21 cellular contexts compared by ENCODE assay signal in the genomic region with DNA sequence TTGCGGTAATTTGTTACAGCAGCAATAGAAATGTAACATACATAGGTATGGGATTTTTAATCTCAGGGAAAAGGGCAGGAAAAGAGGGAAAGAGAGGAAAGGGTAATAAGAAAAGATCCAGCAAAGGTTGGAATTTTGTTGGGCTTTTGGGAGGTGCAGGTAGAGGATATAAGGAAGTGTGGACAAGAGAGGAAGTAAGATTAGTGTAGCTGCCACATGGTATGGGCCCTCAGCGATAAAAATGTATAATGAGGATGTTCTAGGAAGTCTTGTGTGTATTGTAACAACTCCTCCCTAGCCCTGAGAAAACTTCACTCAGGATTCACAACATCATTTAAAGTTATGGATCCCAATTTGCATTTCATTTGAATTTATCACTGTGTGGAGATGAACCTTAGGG. TPM values are rescaled to one million over a fixed set of nuclear protein-coding genes. Genes with fewer than 3 reads are reported as not detected.
"Had no signal": no experiment of that assay in that cellular context is flagged by ENCODE, and none has a peak within 500 bp of the region (broad histone marks: within the 10 kb centered on the region; RNA-seq: fewer than 3 reads in every experiment).

No MANE protein-coding gene starts in this region.

- H3K27ac Mint-ChIP-seq: activated CD8-positive, alpha-beta memory T cell treated with anti-CD3 and anti-CD28 coated beads, Interleukin-2, amount 10 ng/mL, durations not matched to agents 7 days and 5 days; activated naive CD8-positive, alpha-beta T cell treated with anti-CD3 and anti-CD28 coated beads for 36 hours; T-cell had no signal

- DNase-seq: activated CD4-positive, CD25-positive, alpha-beta regulatory T cell; activated CD8-positive, alpha-beta memory T cell treated with anti-CD3 and anti-CD28 coated beads, Interleukin-2, amount 10 ng/mL, durations not matched to agents 7 days and 5 days; activated naive CD8-positive, alpha-beta T cell treated with anti-CD3 and anti-CD28 coated beads for 36 hours; activated T-cell treated with anti-CD3 and anti-CD28 coated beads, Interleukin-2, amount 50 U/mL, for 4 hours; brain microvascular endothelial cell; Karpas-422; MM.1S; NCI-H1105 treated with DMSO at 0.1 percent for 48 hours; NCI-H1436 treated with DMSO at 0.1 percent for 48 hours; NCI-H187; NCI-H2081; NCI-H2227 treated with DMSO at 0.1 percent for 48 hours; NCI-H446 treated with DMSO at 0.1 percent for 48 hours; NCI-H524 treated with DMSO at 0.1 percent for 48 hours; NCI-H82; NK-92 treated with Interleukin-12 subunit alpha and Interleukin-12 subunit beta, amount 100 ng/mL, for 24 hours; SIG-M5; T-cell had no signal

- H3K27me3 Mint-ChIP-seq: T-cell had no signal

- H3K27ac ChIP-seq: brain microvascular endothelial cell, cardiac muscle cell, VCaP had no signal

- ATAC-seq: activated CD8-positive, alpha-beta memory T cell treated with anti-CD3 and anti-CD28 coated beads, Interleukin-2, amount 10 ng/mL, durations not matched to agents 7 days and 5 days; activated T-cell treated with anti-CD3 and anti-CD28 coated beads, Interleukin-2, amount 50 U/mL, for 4 hours; T-cell had no signal

- H3K4me3 Mint-ChIP-seq: activated CD8-positive, alpha-beta memory T cell treated with anti-CD3 and anti-CD28 coated beads, Interleukin-2, amount 10 ng/mL, durations not matched to agents 7 days and 5 days; activated naive CD8-positive, alpha-beta T cell treated with anti-CD3 and anti-CD28 coated beads for 36 hours; activated T-cell treated with anti-CD3 and anti-CD28 coated beads, Interleukin-2, amount 50 U/mL, for 4 hours; T-cell had no signal

- H3K9me3 Mint-ChIP-seq: activated naive CD8-positive, alpha-beta T cell treated with anti-CD3 and anti-CD28 coated beads for 36 hours; activated T-cell treated with anti-CD3 and anti-CD28 coated beads, Interleukin-2, amount 50 U/mL, for 4 hours; T-cell had no signal

- H3K36me3 Mint-ChIP-seq: activated CD8-positive, alpha-beta memory T cell treated with anti-CD3 and anti-CD28 coated beads, Interleukin-2, amount 10 ng/mL, durations not matched to agents 7 days and 5 days; activated naive CD8-positive, alpha-beta T cell treated with anti-CD3 and anti-CD28 coated beads for 36 hours; T-cell had no signal

- H3K27me3 ChIP-seq: brain microvascular endothelial cell, cardiac muscle cell had no signal

- H3K4me3 ChIP-seq: cardiac muscle cell had no signal

- H3K36me3 ChIP-seq: brain microvascular endothelial cell, cardiac muscle cell had no signal

- H3K4me1 Mint-ChIP-seq: activated naive CD8-positive, alpha-beta T cell treated with anti-CD3 and anti-CD28 coated beads for 36 hours had no signal

RNA-seq across cellular contexts. Expression of a gene that starts 2.8 kb away (rescaled TPM):
- total RNA-seq: activated naive CD8-positive, alpha-beta T cell treated with anti-CD3 and anti-CD28 coated beads for 36 hours; cardiac muscle cell; RPMI7951 had no signal
- polyA plus RNA-seq: cardiac muscle cell had no signal
